In genomic region chr14:36553650-36554260, GRCh38 we compare ENCODE assay signal across 1 cellular context.
A peak's percentile ranks its signal among the peaks of the same experiment; 100 is the strongest.
TF ChIP-seq lines count a peak whose summit lies in the region.

No MANE protein-coding gene starts in this region.

TF ChIP-seq in GM12878, 131 proteins besides CTCF, POLR2A, EP300 and RAD21 (continued from another document):
- TF ChIP-seq SMC3 (IDR thresholded peaks at IDR 0.05; ENCODE audit: borderline replicate concordance, low read length) (peak; percentile 84), CUX1 (IDR thresholded peaks at IDR 0.05; ENCODE audit: insufficient replicate concordance, low read depth, low read length) (no peak), ELK1 (IDR thresholded peaks at IDR 0.05; ENCODE audit: low read depth, low read length) (no peak)
